ENCODE assay signal across 26 cellular contexts in the genomic region with DNA sequence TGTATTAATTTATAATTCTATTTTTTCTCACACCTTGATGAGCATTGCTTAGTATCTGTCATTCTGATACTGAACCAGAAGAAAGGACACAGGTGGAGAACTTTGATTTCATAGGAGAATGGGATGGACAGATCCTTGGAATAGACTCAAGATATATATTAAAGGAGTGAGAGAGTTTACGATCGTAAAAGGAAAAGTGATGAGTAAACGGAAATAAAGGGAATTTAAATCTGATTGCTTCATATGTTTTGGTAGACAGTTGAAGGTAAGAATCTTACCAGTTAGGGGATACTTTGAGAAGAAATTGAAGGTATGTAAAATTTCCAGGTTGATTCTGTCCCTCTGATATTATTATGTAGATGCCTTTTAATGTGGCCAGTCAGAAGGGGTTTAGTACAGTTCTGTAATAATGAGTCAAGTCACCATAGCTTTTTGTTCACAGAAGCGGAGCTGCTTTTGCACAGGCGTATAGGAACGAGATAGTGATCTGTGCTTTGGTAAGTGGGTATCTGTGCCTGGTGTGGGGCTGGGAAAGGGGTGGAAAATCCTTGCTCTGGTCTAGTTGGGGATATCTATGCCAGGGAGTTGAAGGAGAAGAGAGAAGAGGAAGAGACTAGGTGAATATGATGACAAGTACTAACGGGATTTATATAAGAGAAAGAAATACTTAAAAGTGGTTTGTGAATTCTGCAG.
"Had no signal": no experiment of that assay in that cellular context is flagged by ENCODE, and none has a peak within 500 bp of the region (broad histone marks: within the 10 kb centered on the region; RNA-seq: fewer than 3 reads in every experiment).

No MANE protein-coding gene starts in this region.

- H3K27ac Mint-ChIP-seq: activated CD8-positive, alpha-beta T cell treated with anti-CD3 and anti-CD28 coated beads, Interleukin-2, amount 10 ng/mL, durations not matched to agents 7 days and 5 days; activated naive CD8-positive, alpha-beta T cell; nephron; T-helper 1 cell treated with Interleukin-12 subunit alpha and Interleukin-12 subunit beta and Interleukin-4 antibody, amounts not matched to agents 30 μg/mL and 1 μg/mL, for 36 hours had no signal

- H3K9me3 Mint-ChIP-seq: nephron; T-helper 1 cell treated with Interleukin-12 subunit alpha and Interleukin-12 subunit beta and Interleukin-4 antibody, amounts not matched to agents 30 μg/mL and 1 μg/mL, for 36 hours had no signal

- H3K4me1 ChIP-seq: adrenal gland, esophagus muscularis mucosa, sigmoid colon, testis, uterus had no signal

- H3K9me3 ChIP-seq: adrenal gland, esophagus muscularis mucosa, gastrocnemius medialis, sigmoid colon, testis, uterus had no signal

- H3K4me2 ChIP-seq: smooth muscle cell had no signal

- DNase-seq: activated CD4-positive, alpha-beta T cell treated with anti-CD3 and anti-CD28 coated beads for 48 hours; activated CD8-positive, alpha-beta T cell treated with anti-CD3 and anti-CD28 coated beads, Interleukin-2, amount 10 ng/mL, durations not matched to agents 7 days and 5 days; activated gamma-delta T cell treated with Interleukin-2 at 50 U/mL for 16 hours; adrenal gland; cerebellar nuclear complex; gastrocnemius medialis; head of caudate nucleus; hypothalamus; left cardiac atrium; midbrain; nucleus accumbens; posterior cingulate gyrus; sigmoid colon; stimulated activated CD4-positive, alpha-beta T cell treated with anti-CD3 and anti-CD28 coated beads, Interleukin-15, amount 100 ng/mL, for 24 hours; stimulated activated naive CD4-positive, alpha-beta T cell; testis; trophoblast cell; uterus had no signal

- FAIRE-seq: astrocyte, islet of Langerhans had no signal

- H3K4me1 Mint-ChIP-seq: nephron had no signal

- H3K27me3 ChIP-seq: adrenal gland, esophagus muscularis mucosa, gastrocnemius medialis, sigmoid colon, testis, uterus had no signal

- H3K4me3 ChIP-seq: adrenal gland, coronary artery, esophagus muscularis mucosa, gastrocnemius medialis, sigmoid colon, smooth muscle cell, testis, uterus had no signal

- H3K27me3 Mint-ChIP-seq: activated naive CD8-positive, alpha-beta T cell had no signal

- H3K36me3 ChIP-seq: adrenal gland, sigmoid colon, uterus had no signal

- ATAC-seq: activated CD8-positive, alpha-beta T cell treated with anti-CD3 and anti-CD28 coated beads, Interleukin-2, amount 10 ng/mL, durations not matched to agents 7 days and 5 days; gastrocnemius medialis; left cardiac atrium had no signal

- H3K27ac ChIP-seq: adrenal gland, coronary artery, esophagus muscularis mucosa, gastrocnemius medialis, sigmoid colon, testis, uterus had no signal

- H3K4me3 Mint-ChIP-seq: activated CD8-positive, alpha-beta T cell treated with anti-CD3 and anti-CD28 coated beads, Interleukin-2, amount 10 ng/mL, durations not matched to agents 7 days and 5 days; activated naive CD8-positive, alpha-beta T cell; nephron; T-helper 1 cell treated with Interleukin-12 subunit alpha and Interleukin-12 subunit beta and Interleukin-4 antibody, amounts not matched to agents 30 μg/mL and 1 μg/mL, for 36 hours had no signal
